ENCODE assay signal across 24 cellular contexts in the genomic region with DNA sequence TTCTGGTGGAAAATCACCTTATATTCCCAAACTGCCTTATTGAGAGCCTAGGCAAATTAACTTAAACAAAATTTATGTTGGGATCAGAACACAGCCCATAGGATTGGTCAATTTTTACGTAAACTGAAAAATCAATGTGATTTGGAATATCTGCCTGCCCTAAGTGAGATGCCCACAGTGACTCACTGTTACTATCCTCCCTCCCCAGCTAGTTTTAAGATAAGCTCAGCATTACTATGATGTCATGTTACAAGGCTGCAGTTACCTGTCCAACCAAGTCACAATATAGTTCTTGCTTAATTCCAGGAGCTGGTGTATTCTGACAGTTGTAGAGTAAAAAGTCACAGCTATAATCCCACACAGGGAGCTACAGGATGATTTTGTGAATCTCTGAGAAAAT. TPM values are rescaled to one million over a fixed set of nuclear protein-coding genes. Genes with fewer than 3 reads are reported as not detected.
DNase-seq lines count a peak whose midpoint lies in the region; ATAC-seq and TF ChIP-seq lines count a peak whose summit lies in the region.
"Had no signal": no experiment of that assay in that cellular context is flagged by ENCODE, and none has a peak within 500 bp of the region (broad histone marks: within the 10 kb centered on the region; RNA-seq: fewer than 3 reads in every experiment).

No MANE protein-coding gene starts in this region.

- no peak overlapping the region for H3K4me3 Mint-ChIP-seq in activated CD4-positive, alpha-beta memory T cell treated with anti-CD3 and anti-CD28 coated beads for 36 hours
- no peak overlapping the region for H3K4me3 Mint-ChIP-seq in activated CD4-positive, alpha-beta memory T cell treated with anti-CD3 and anti-CD28 coated beads, Interleukin-2, amount 10 ng/mL, durations not matched to agents 7 days and 5 days
- H3K4me3 Mint-ChIP-seq in CD4-positive, alpha-beta T cell = no peak overlapping the region
- no peak overlapping the region for H3K4me3 Mint-ChIP-seq in T-helper 17 cell
- H3K4me3 Mint-ChIP-seq: activated CD8-positive, alpha-beta memory T cell treated with anti-CD3 and anti-CD28 coated beads, Interleukin-2, amount 10 ng/mL, durations not matched to agents 7 days and 5 days; central memory CD8-positive, alpha-beta T cell had no signal

- no peak for DNase-seq in activated CD4-positive, alpha-beta memory T cell treated with anti-CD3 and anti-CD28 coated beads for 36 hours
- DNase-seq in activated CD4-positive, alpha-beta memory T cell treated with anti-CD3 and anti-CD28 coated beads, Interleukin-2, amount 10 ng/mL, durations not matched to agents 7 days and 5 days = no peak
- no peak for DNase-seq in CD4-positive, alpha-beta T cell
- DNase-seq in T-helper 17 cell (no peak), foreskin keratinocyte (peak in 1 of 2 donors; percentile 56), putamen (ENCODE audit: low spot score) (no peak), HAP-1 (ENCODE audit: low spot score in 2 of 2) (no peak)
- DNase-seq: activated CD8-positive, alpha-beta memory T cell treated with anti-CD3 and anti-CD28 coated beads, Interleukin-2, amount 10 ng/mL, durations not matched to agents 7 days and 5 days; activated effector memory CD4-positive, alpha-beta T cell treated with Interleukin-2 at 50 U/mL for 16 hours; DMS53; GDM1; GM23248; left cardiac atrium; MV-4-11; NCI-H146; NCI-H510A; PC-9; SIG-M5; stimulated activated CD4-positive, alpha-beta T cell treated with anti-CD3 and anti-CD28 coated beads, Interleukin-1b, Interleukin-23, amount 100 ng/mL, for 48 hours had no signal

- H3K27ac Mint-ChIP-seq in activated CD4-positive, alpha-beta memory T cell treated with anti-CD3 and anti-CD28 coated beads for 36 hours = peak overlapping the region; percentile 52
- H3K27ac Mint-ChIP-seq in activated CD4-positive, alpha-beta memory T cell treated with anti-CD3 and anti-CD28 coated beads, Interleukin-2, amount 10 ng/mL, durations not matched to agents 7 days and 5 days = no peak overlapping the region
- peak overlapping the region; percentile 89 for H3K27ac Mint-ChIP-seq in CD4-positive, alpha-beta T cell
- peak overlapping the region; percentile 82 for H3K27ac Mint-ChIP-seq in T-helper 17 cell
- H3K27ac Mint-ChIP-seq: activated CD8-positive, alpha-beta memory T cell treated with anti-CD3 and anti-CD28 coated beads, Interleukin-2, amount 10 ng/mL, durations not matched to agents 7 days and 5 days had no signal

- H3K9me3 ChIP-seq in CD4-positive, alpha-beta T cell (ENCODE audit: control insufficient read depth, low read length) = no peaks in the 10 kb centered on the region
- H3K9me3 ChIP-seq in T-helper 17 cell (ENCODE audit: control insufficient read depth, low read length, poor library complexity, severe bottlenecking) (no peaks in the 10 kb centered on the region), HAP-1 (no peaks in the 10 kb centered on the region)
- H3K9me3 ChIP-seq: suprapubic skin had no signal

- H3K4me1 ChIP-seq in foreskin keratinocyte (no peaks in the 10 kb centered on the region), HAP-1 (no peaks in the 10 kb centered on the region)

- ATAC-seq in CD4-positive, alpha-beta T cell (ENCODE audit: poor library complexity) = no peak
- ATAC-seq in T-helper 17 cell = no peak
- peak; percentile 72 for ATAC-seq in foreskin keratinocyte
- ATAC-seq in HG02840 (IDR thresholded peaks at IDR 0.05; ENCODE audit: low FRiP score, unreplicated experiment) = no peak
- ATAC-seq: activated CD8-positive, alpha-beta memory T cell treated with anti-CD3 and anti-CD28 coated beads, Interleukin-2, amount 10 ng/mL, durations not matched to agents 7 days and 5 days had no signal

- no peaks in the 10 kb centered on the region for H3K27me3 ChIP-seq in CD4-positive, alpha-beta T cell (ENCODE audit: control insufficient read depth, insufficient read depth, low read length)
- no peaks in the 10 kb centered on the region for H3K27me3 ChIP-seq in foreskin keratinocyte
- no peaks in the 10 kb centered on the region for H3K27me3 ChIP-seq in HAP-1 (ENCODE audit: low read depth)
- H3K27me3 ChIP-seq: suprapubic skin had no signal

- POLR2A ChIA-PET in activated CD4-positive, alpha-beta memory T cell treated with anti-CD3 and anti-CD28 coated beads for 36 hours (lab: Charles Lee) = interaction anchor here (1.1 to 2.0 kb wide), 2 partner anchors 22 to 23 kb away, joined by 3 to 10 read pairs; no protein-coding TSS in a partner anchor
- POLR2A ChIA-PET in activated CD4-positive, alpha-beta memory T cell treated with anti-CD3 and anti-CD28 coated beads, Interleukin-2, amount 10 ng/mL, durations not matched to agents 7 days and 5 days (lab: Charles Lee) = interaction anchor here (2.1 to 4.1 kb wide), 2 partner anchors 14 to 22 kb away, joined by 6 to 32 read pairs; a partner anchor contains a TSS
- POLR2A ChIA-PET in CD4-positive, alpha-beta T cell (lab: Charles Lee) = interaction anchor here (0.9 to 24.9 kb wide), 8 partner anchors 8 to 149 kb away, joined by 3 to 350 read pairs (median 46); a partner anchor contains a TSS

- peaks cover 88% of the 10 kb centered on the region for H3K36me3 ChIP-seq in HAP-1 (replicated peaks)

- H3K36me3 Mint-ChIP-seq in activated CD4-positive, alpha-beta memory T cell treated with anti-CD3 and anti-CD28 coated beads for 36 hours = peaks cover 52% of the 10 kb centered on the region
- peaks cover 69% of the 10 kb centered on the region for H3K36me3 Mint-ChIP-seq in activated CD4-positive, alpha-beta memory T cell treated with anti-CD3 and anti-CD28 coated beads, Interleukin-2, amount 10 ng/mL, durations not matched to agents 7 days and 5 days (ENCODE audit: low read depth)
- H3K36me3 Mint-ChIP-seq in CD4-positive, alpha-beta T cell (ENCODE audit: low read depth) = peaks cover 94% of the 10 kb centered on the region
- peaks cover 9% of the 10 kb centered on the region for H3K36me3 Mint-ChIP-seq in T-helper 17 cell (ENCODE audit: low read depth)

- no peak for TF ChIP-seq CTCF in CD4-positive, alpha-beta T cell (IDR thresholded peaks at IDR 0.05)
- TF ChIP-seq CTCF in foreskin keratinocyte (conservative IDR thresholded peaks at IDR 0.05) = no peak

- H3K27ac ChIP-seq in CD4-positive, alpha-beta T cell (ENCODE audit: low read depth, low read length) = no peak overlapping the region
- H3K27ac ChIP-seq in foreskin keratinocyte = no peak overlapping the region
- H3K27ac ChIP-seq: GM23248, KMS-11, skin epidermis, suprapubic skin had no signal

- no peak overlapping the region for H3K4me3 ChIP-seq in HAP-1
- H3K4me3 ChIP-seq: GM23248, PC-9, skin epidermis, suprapubic skin had no signal

- in situ Hi-C loops in HAP-1 (cut with MboI; ENCODE audit: low sequenced_read_pairs) = no loop called here

- H3K27me3 Mint-ChIP-seq in activated CD4-positive, alpha-beta memory T cell treated with anti-CD3 and anti-CD28 coated beads for 36 hours = no peaks in the 10 kb centered on the region
- no peaks in the 10 kb centered on the region for H3K27me3 Mint-ChIP-seq in activated CD4-positive, alpha-beta memory T cell treated with anti-CD3 and anti-CD28 coated beads, Interleukin-2, amount 10 ng/mL, durations not matched to agents 7 days and 5 days
- H3K27me3 Mint-ChIP-seq in CD4-positive, alpha-beta T cell = no peaks in the 10 kb centered on the region
- H3K27me3 Mint-ChIP-seq in T-helper 17 cell = no peaks in the 10 kb centered on the region
- H3K27me3 Mint-ChIP-seq: activated CD8-positive, alpha-beta memory T cell treated with anti-CD3 and anti-CD28 coated beads, Interleukin-2, amount 10 ng/mL, durations not matched to agents 7 days and 5 days; central memory CD8-positive, alpha-beta T cell had no signal

- H3K9me3 Mint-ChIP-seq in activated CD4-positive, alpha-beta memory T cell treated with anti-CD3 and anti-CD28 coated beads for 36 hours = no peaks in the 10 kb centered on the region
- H3K9me3 Mint-ChIP-seq in activated CD4-positive, alpha-beta memory T cell treated with anti-CD3 and anti-CD28 coated beads, Interleukin-2, amount 10 ng/mL, durations not matched to agents 7 days and 5 days = no peaks in the 10 kb centered on the region
- H3K9me3 Mint-ChIP-seq in CD4-positive, alpha-beta T cell = no peaks in the 10 kb centered on the region
- H3K9me3 Mint-ChIP-seq: central memory CD8-positive, alpha-beta T cell had no signal

- intact Hi-C loops in activated CD4-positive, alpha-beta memory T cell treated with anti-CD3 and anti-CD28 coated beads for 36 hours (cut with micrococcal nuclease) = no loop called here
- intact Hi-C loops in CD4-positive, alpha-beta T cell (cut with DNase I, micrococcal nuclease) = no loop called here

- CTCF ChIA-PET in activated CD4-positive, alpha-beta memory T cell treated with anti-CD3 and anti-CD28 coated beads for 36 hours (lab: Charles Lee) = interaction anchor here (1.2 to 28.4 kb wide), 9 partner anchors 9 to 258 kb away, joined by 3 to 981 read pairs (median 4); a partner anchor contains a TSS
- CTCF ChIA-PET in activated CD4-positive, alpha-beta memory T cell treated with anti-CD3 and anti-CD28 coated beads, Interleukin-2, amount 10 ng/mL, durations not matched to agents 7 days and 5 days (lab: Charles Lee) = interaction anchor here (0.5 to 19.9 kb wide), 8 partner anchors 8 to 1272 kb away, joined by 3 to 348 read pairs (median 3); no protein-coding TSS in a partner anchor
- CTCF ChIA-PET in CD4-positive, alpha-beta T cell (lab: Charles Lee) = interaction anchor here (1.5 to 3.2 kb wide), 5 partner anchors 13 to 136 kb away, joined by 3 to 27 read pairs (median 8); no protein-coding TSS in a partner anchor

- H3K4me1 Mint-ChIP-seq in activated CD4-positive, alpha-beta memory T cell treated with anti-CD3 and anti-CD28 coated beads for 36 hours (ENCODE audit: low read depth) = peaks cover 58% of the 10 kb centered on the region
- peaks cover 11% of the 10 kb centered on the region for H3K4me1 Mint-ChIP-seq in activated CD4-positive, alpha-beta memory T cell treated with anti-CD3 and anti-CD28 coated beads, Interleukin-2, amount 10 ng/mL, durations not matched to agents 7 days and 5 days
- H3K4me1 Mint-ChIP-seq in CD4-positive, alpha-beta T cell (ENCODE audit: low read depth) = peaks cover 92% of the 10 kb centered on the region
- peaks cover 38% of the 10 kb centered on the region for H3K4me1 Mint-ChIP-seq in T-helper 17 cell

RNA-seq across cellular contexts. Expression of a gene that starts 23.1 kb away (rescaled TPM):
- total RNA-seq in activated CD4-positive, alpha-beta memory T cell treated with anti-CD3 and anti-CD28 coated beads for 36 hours = 100 to 1,000 TPM; 284 to 286 TPM
- total RNA-seq in activated CD4-positive, alpha-beta memory T cell treated with anti-CD3 and anti-CD28 coated beads, Interleukin-2, amount 10 ng/mL, durations not matched to agents 7 days and 5 days = 100 to 1,000 TPM; 197 to 205 TPM
- 100 to 1,000 TPM; 303 to 314 TPM for total RNA-seq in CD4-positive, alpha-beta T cell
- total RNA-seq in T-helper 17 cell = 100 to 1,000 TPM; 284 to 339 TPM
- 413 and 426 TPM in 2 replicates for total RNA-seq in foreskin keratinocyte
- 510 and 553 TPM in 2 replicates for polyA plus RNA-seq in foreskin keratinocyte

RNA-seq across cellular contexts. Expression of a gene that starts 39.2 kb away (rescaled TPM):
- 10 to 100 TPM; 59.3 to 65.6 TPM for total RNA-seq in activated CD4-positive, alpha-beta memory T cell treated with anti-CD3 and anti-CD28 coated beads for 36 hours
- total RNA-seq in activated CD4-positive, alpha-beta memory T cell treated with anti-CD3 and anti-CD28 coated beads, Interleukin-2, amount 10 ng/mL, durations not matched to agents 7 days and 5 days = 10 to 100 TPM; 19.2 to 21.9 TPM
- total RNA-seq in CD4-positive, alpha-beta T cell = 100 to 1,000 TPM; 480 to 493 TPM
- total RNA-seq in T-helper 17 cell = 100 to 1,000 TPM; 308 to 405 TPM
- total RNA-seq in foreskin keratinocyte = 0.63 and 0.88 TPM in 2 replicates
- polyA plus RNA-seq in foreskin keratinocyte = 0.41 and 0.55 TPM in 2 replicates

Comparison
In these comparisons a context has a peak if more than half of its experiments do, and no peak if none do; other contexts are left out.
1. RNA of a gene that starts 39.2 kb away (total RNA-seq): 480 to 493 TPM in CD4-positive, alpha-beta T cell, 308 to 405 TPM in T-helper 17 cell, 59.3 to 65.6 TPM in activated CD4-positive, alpha-beta memory T cell treated with anti-CD3 and anti-CD28 coated beads for 36 hours and 19.2 to 21.9 TPM in activated CD4-positive, alpha-beta memory T cell treated with anti-CD3 and anti-CD28 coated beads, Interleukin-2, amount 10 ng/mL, durations not matched to agents 7 days and 5 days; 0.63 to 0.88 TPM in foreskin keratinocyte; every median in the first group is over 10 times any median in the second.